8 cellular contexts compared by ENCODE assay signal in the genomic region with DNA sequence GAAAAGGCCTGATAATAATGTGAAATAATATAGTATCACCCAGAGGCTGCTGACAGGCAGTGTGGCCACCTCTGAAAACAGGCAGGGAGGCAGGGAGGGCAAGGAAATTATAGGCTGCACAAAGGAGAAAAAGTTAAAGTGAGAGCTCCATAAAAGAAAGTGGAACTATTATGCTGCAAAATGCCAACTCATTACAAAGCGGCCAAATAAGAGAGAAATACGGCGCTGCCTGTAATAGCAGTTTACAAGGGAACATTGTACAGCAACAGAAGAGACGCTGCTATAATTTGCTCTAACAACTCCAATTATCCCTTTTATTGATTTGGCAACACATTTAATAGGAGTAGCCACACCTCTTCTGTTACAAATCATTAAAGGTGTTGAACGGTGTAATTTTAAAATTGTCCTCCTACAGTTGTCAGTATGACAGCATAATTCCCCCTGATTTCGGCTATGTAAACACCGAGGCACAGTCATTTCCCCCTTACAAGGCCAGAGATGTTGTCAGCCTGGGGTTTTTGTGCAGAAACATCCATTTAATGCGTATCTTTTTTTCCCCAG.
DNase-seq lines count a peak whose midpoint lies in the region; ATAC-seq and TF ChIP-seq lines count a peak whose summit lies in the region.

No MANE protein-coding gene starts in this region.

- no peaks in the 10 kb centered on the region for H3K79me2 ChIP-seq in SK-N-SH (ENCODE audit: insufficient read depth)

- H3K9me3 Mint-ChIP-seq in activated naive CD4-positive, alpha-beta T cell treated with anti-CD3 and anti-CD28 coated beads, Interleukin-2, amount 50 U/mL, for 24 hours: no peaks in the 10 kb centered on the region

- no peak for ATAC-seq in GM19463 (IDR thresholded peaks at IDR 0.05; ENCODE audit: unreplicated experiment)

- DNase-seq in COR-L47 (lab: John Stamatoyannopoulos, UW) (peak; percentile 95), SK-N-SH (no peak), dedifferentiated amniotic fluid mesenchymal stem cell (ENCODE audit: extremely low spot score) (no peak), ureter (ENCODE audit: low spot score) (no peak)

- 74% methylated on average over 8 of the region's 8 CpGs for WGBS in SK-N-SH (ENCODE audit: low lambda C conversion rate)

- H3K9me3 ChIP-seq in HUES6 (ENCODE audit: control insufficient read depth, insufficient read depth, low read depth, low read length) (no peaks in the 10 kb centered on the region), mucosa of rectum (ENCODE audit: control insufficient read depth in 2 of 2, low read length in 2 of 2) (no peaks in the 10 kb centered on the region), SK-N-SH (no peaks in the 10 kb centered on the region)

- no peak for TF ChIP-seq RAD21 in SK-N-SH (IDR thresholded peaks at IDR 0.05; ENCODE audit: low read length)

- H3K4me3 Mint-ChIP-seq in activated naive CD4-positive, alpha-beta T cell treated with anti-CD3 and anti-CD28 coated beads, Interleukin-2, amount 50 U/mL, for 24 hours: peak overlapping the region; percentile 87

- TF ChIP-seq EP300 in SK-N-SH (IDR thresholded peaks at IDR 0.05; ENCODE audit: borderline replicate concordance in 1 of 2, low read depth in 1 of 2, low read length in 1 of 2): no peak

- H3K27me3 Mint-ChIP-seq in activated naive CD4-positive, alpha-beta T cell treated with anti-CD3 and anti-CD28 coated beads, Interleukin-2, amount 50 U/mL, for 24 hours: no peaks in the 10 kb centered on the region

- no peaks in the 10 kb centered on the region for H3F3A ChIP-seq in SK-N-SH (replicated peaks; ENCODE audit: insufficient read depth)

- TF ChIP-seq CTCF in SK-N-SH (IDR thresholded peaks at IDR 0.05): no peak

- POLR2A ChIA-PET in SK-N-SH (lab: Yijun Ruan, JAX): no interaction called here

- CTCF ChIA-PET in SK-N-SH (lab: Yijun Ruan, JAX): interaction anchor here (3.2 kb wide), 1 partner anchor 15 kb away, joined by 16 read pairs; no protein-coding TSS in a partner anchor

- H3K4me1 Mint-ChIP-seq in activated naive CD4-positive, alpha-beta T cell treated with anti-CD3 and anti-CD28 coated beads, Interleukin-2, amount 50 U/mL, for 24 hours: peaks cover 59% of the 10 kb centered on the region

- H3K4me1 ChIP-seq in HUES6 (ENCODE audit: control insufficient read depth, insufficient read depth, low read length) (peaks cover 24% of the 10 kb centered on the region), mucosa of rectum (ENCODE audit: control insufficient read depth in 2 of 2, insufficient read depth in 2 of 2, low read length in 2 of 2) (peaks cover 10 to 14% of the 10 kb centered on the region in 2 donors), SK-N-SH (ENCODE audit: control insufficient read depth in 1 of 2, insufficient read depth in 2 of 2, low read depth in 1 of 2, low read length in 1 of 2) (peaks cover 0 to 38% of the 10 kb centered on the region in 2 experiments; a peak in 2 of 4 replicates)

- H3K36me3 ChIP-seq in HUES6 (ENCODE audit: control insufficient read depth, insufficient read depth, low read length): no peaks in the 10 kb centered on the region
- H3K36me3 ChIP-seq in mucosa of rectum (ENCODE audit: control insufficient read depth in 2 of 2, insufficient read depth in 2 of 2, low read length in 2 of 2): no peaks in the 10 kb centered on the region
- H3K36me3 ChIP-seq in SK-N-SH (replicated peaks in 1 of 2; ENCODE audit: control insufficient read depth in 1 of 2, insufficient read depth in 2 of 2, low read length in 1 of 2): no peaks in the 10 kb centered on the region

- H3K27ac ChIP-seq in HUES6 (ENCODE audit: low read depth, low read length) (no peak overlapping the region; the same call in 1 of the 2 replicates), mucosa of rectum (ENCODE audit: low read depth in 2 of 2, low read length in 2 of 2) (peak overlapping the region; percentile 75 to 83), SK-N-SH (ENCODE audit: low read depth in 2 of 2, low read length in 1 of 2) (peak overlapping the region in 1 of 2 experiments; percentile 22; a peak in 1 of 4 replicates)

- no peak overlapping the region for H3K4me2 ChIP-seq in SK-N-SH

- peaks cover 1% of the 10 kb centered on the region for H3K36me3 Mint-ChIP-seq in activated naive CD4-positive, alpha-beta T cell treated with anti-CD3 and anti-CD28 coated beads, Interleukin-2, amount 50 U/mL, for 24 hours

- H3K27ac Mint-ChIP-seq in activated naive CD4-positive, alpha-beta T cell treated with anti-CD3 and anti-CD28 coated beads, Interleukin-2, amount 50 U/mL, for 24 hours: peak overlapping the region; percentile 99

- H2AFZ ChIP-seq in SK-N-SH (ENCODE audit: low read depth): no peak overlapping the region

- H3K9ac ChIP-seq in HUES6 (ENCODE audit: low read length) (peak overlapping the region; percentile 25), mucosa of rectum (ENCODE audit: low read depth in 1 of 2, low read length in 2 of 2) (peak overlapping the region; percentile 30 to 52), SK-N-SH (no peak overlapping the region)

- H3K4me3 ChIP-seq in HUES6 (ENCODE audit: low read depth, low read length): peak overlapping the region; percentile 64
- H3K4me3 ChIP-seq in mucosa of rectum (ENCODE audit: low read length in 2 of 2): peak overlapping the region; percentile 61 to 67
- H3K4me3 ChIP-seq in SK-N-SH (ENCODE audit: low read depth in 2 of 2, low read length in 1 of 2): no peak overlapping the region

- peaks cover 9% of the 10 kb centered on the region; the same call in 1 of the 2 replicates for H3K27me3 ChIP-seq in HUES6 (ENCODE audit: control insufficient read depth, insufficient read depth, low read length)
- H3K27me3 ChIP-seq in mucosa of rectum (ENCODE audit: control insufficient read depth in 2 of 2, insufficient read depth in 2 of 2, low read length in 2 of 2): no peaks in the 10 kb centered on the region
- H3K27me3 ChIP-seq in SK-N-SH (ENCODE audit: insufficient read depth): peaks cover 17% of the 10 kb centered on the region; the same call in 1 of the 2 replicates

- no peaks in the 10 kb centered on the region for H4K20me1 ChIP-seq in SK-N-SH (ENCODE audit: insufficient read depth)

- H3K9me2 ChIP-seq in SK-N-SH: no peaks in the 10 kb centered on the region

TF ChIP-seq in SK-N-SH, 30 proteins besides CTCF, POLR2A, EP300 and RAD21 (continues in another document):
- TF ChIP-seq FOXM1 (IDR thresholded peaks at IDR 0.05; ENCODE audit: low read depth) (no peak), NRF1 (IDR thresholded peaks at IDR 0.05; ENCODE audit: low read depth, low read length) (no peak), FOXJ3 (CRISPR knock-in tag; IDR thresholded peaks at IDR 0.05) (no peak), RCOR1 (IDR thresholded peaks at IDR 0.05; ENCODE audit: low read length) (no peak), RFX5 (IDR thresholded peaks at IDR 0.05; ENCODE audit: low read length) (no peak), CHD2 (IDR thresholded peaks at IDR 0.05; ENCODE audit: low read length, partially characterized antibody) (no peak), POLR2AphosphoS5 (IDR thresholded peaks at IDR 0.05; ENCODE audit: low read depth, low read length) (no peak)
- TF ChIP-seq, protein P1, sequence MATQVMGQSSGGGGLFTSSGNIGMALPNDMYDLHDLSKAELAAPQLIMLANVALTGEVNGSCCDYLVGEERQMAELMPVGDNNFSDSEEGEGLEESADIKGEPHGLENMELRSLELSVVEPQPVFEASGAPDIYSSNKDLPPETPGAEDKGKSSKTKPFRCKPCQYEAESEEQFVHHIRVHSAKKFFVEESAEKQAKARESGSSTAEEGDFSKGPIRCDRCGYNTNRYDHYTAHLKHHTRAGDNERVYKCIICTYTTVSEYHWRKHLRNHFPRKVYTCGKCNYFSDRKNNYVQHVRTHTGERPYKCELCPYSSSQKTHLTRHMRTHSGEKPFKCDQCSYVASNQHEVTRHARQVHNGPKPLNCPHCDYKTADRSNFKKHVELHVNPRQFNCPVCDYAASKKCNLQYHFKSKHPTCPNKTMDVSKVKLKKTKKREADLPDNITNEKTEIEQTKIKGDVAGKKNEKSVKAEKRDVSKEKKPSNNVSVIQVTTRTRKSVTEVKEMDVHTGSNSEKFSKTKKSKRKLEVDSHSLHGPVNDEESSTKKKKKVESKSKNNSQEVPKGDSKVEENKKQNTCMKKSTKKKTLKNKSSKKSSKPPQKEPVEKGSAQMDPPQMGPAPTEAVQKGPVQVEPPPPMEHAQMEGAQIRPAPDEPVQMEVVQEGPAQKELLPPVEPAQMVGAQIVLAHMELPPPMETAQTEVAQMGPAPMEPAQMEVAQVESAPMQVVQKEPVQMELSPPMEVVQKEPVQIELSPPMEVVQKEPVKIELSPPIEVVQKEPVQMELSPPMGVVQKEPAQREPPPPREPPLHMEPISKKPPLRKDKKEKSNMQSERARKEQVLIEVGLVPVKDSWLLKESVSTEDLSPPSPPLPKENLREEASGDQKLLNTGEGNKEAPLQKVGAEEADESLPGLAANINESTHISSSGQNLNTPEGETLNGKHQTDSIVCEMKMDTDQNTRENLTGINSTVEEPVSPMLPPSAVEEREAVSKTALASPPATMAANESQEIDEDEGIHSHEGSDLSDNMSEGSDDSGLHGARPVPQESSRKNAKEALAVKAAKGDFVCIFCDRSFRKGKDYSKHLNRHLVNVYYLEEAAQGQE (IDR thresholded peaks at IDR 0.05; ENCODE audit: low read depth, low read length): no peak
- TF ChIP-seq, protein P2, sequence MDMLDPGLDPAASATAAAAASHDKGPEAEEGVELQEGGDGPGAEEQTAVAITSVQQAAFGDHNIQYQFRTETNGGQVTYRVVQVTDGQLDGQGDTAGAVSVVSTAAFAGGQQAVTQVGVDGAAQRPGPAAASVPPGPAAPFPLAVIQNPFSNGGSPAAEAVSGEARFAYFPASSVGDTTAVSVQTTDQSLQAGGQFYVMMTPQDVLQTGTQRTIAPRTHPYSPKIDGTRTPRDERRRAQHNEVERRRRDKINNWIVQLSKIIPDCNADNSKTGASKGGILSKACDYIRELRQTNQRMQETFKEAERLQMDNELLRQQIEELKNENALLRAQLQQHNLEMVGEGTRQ (IDR thresholded peaks at IDR 0.05; ENCODE audit: borderline replicate concordance, low read depth, low read length): no peak
- TF ChIP-seq, protein P3, sequence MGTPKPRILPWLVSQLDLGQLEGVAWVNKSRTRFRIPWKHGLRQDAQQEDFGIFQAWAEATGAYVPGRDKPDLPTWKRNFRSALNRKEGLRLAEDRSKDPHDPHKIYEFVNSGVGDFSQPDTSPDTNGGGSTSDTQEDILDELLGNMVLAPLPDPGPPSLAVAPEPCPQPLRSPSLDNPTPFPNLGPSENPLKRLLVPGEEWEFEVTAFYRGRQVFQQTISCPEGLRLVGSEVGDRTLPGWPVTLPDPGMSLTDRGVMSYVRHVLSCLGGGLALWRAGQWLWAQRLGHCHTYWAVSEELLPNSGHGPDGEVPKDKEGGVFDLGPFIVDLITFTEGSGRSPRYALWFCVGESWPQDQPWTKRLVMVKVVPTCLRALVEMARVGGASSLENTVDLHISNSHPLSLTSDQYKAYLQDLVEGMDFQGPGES (IDR thresholded peaks at IDR 0.05; ENCODE audit: low read depth, low read length): no peak

Comparison
In these comparisons a context has a peak if more than half of its experiments do, and no peak if none do; other contexts are left out.
1. H3K4me3 ChIP-seq: peak in HUES6 (single experiment) and mucosa of rectum (2 of 2); none in SK-N-SH (0 of 2).